Comparison of ENCODE assay signal across 26 cellular contexts in the genomic region with DNA sequence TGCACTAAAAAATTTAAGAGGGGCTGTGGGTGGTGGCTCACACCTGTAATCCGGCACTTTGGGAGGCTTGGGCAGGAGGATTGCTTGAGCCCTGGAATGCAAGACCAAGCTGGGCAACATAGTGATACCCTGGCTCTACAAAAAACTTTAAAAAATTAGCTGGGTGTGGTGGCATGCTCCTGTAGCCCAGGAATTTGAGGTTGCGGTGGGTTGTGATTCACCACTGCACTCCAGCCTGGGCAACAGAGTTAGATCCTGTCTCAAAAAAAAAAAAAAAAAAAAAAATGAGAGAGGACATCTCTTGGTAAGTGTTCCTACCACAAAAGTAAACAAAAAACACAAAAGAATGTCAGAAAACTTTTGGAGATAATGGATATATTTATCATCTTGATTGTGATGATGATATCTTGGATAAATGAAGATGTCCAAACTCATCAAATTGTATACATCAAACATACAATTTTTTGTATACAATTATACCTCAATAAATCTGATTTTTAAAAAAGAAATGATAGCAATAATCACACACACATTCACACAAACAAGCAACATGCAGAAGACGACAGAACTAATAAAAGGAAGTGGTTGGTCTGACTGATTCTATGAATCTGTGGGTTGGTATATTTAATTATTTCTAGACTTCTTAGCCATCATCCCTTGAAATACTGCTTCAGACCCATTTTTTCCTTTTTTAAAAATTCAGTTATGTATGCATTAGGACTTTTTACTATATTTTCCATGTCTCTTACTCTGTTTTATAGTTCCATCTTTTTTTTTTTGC.
"Had no signal": no experiment of that assay in that cellular context is flagged by ENCODE, and none has a peak within 500 bp of the region (broad histone marks: within the 10 kb centered on the region; RNA-seq: fewer than 3 reads in every experiment).

No MANE protein-coding gene starts in this region.

- H3K36me3 ChIP-seq: cardiac muscle cell, gastrocnemius medialis, right atrium auricular region, vagina had no signal

- H3K27ac ChIP-seq: cardiac muscle cell, coronary artery, dorsolateral prefrontal cortex, gastrocnemius medialis, hepatocyte, right atrium auricular region, vagina had no signal

- H3K4me1 ChIP-seq: gastrocnemius medialis, right atrium auricular region, vagina had no signal

- H3K9me3 ChIP-seq: gastrocnemius medialis, right atrium auricular region, vagina had no signal

- H3K27me3 ChIP-seq: cardiac muscle cell, dorsolateral prefrontal cortex, gastrocnemius medialis, hepatocyte, right atrium auricular region, vagina had no signal

- DNase-seq: activated B cell treated with CpG ODN at 0.5 μM for 24 hours; activated CD4-positive, alpha-beta T cell treated with anti-CD3 and anti-CD28 coated beads, Interleukin-2, amount 50 U/mL, for 1 hour; activated CD8-positive, alpha-beta T cell treated with anti-CD3 and anti-CD28 coated beads for 36 hours; activated gamma-delta T cell treated with Interleukin-2 at 50 U/mL for 16 hours; activated T-cell treated with anti-CD3 and anti-CD28 coated beads, Interleukin-2, amount 50 U/mL, for 4 hours; anterior cingulate cortex; dorsolateral prefrontal cortex; effector memory CD4-positive, alpha-beta T cell; gastrocnemius medialis; islet precursor cell; left ventricle myocardium superior; mucosa of descending colon; stimulated activated CD4-positive, alpha-beta T cell treated with anti-CD3 and anti-CD28 coated beads, Interleukin-1b, Interleukin-23, amount 100 ng/mL, for 48 hours; stimulated activated CD4-positive, alpha-beta T cell treated with anti-CD3 and anti-CD28 coated beads, Interleukin-4, amount 100 ng/mL, for 4 hours; stimulated activated CD8-positive, alpha-beta memory T cell treated with anti-CD3 and anti-CD28 coated beads, Interleukin-4, amount 100 ng/mL, for 48 hours; stimulated activated naive CD8-positive, alpha-beta T cell treated with anti-CD3 and anti-CD28 coated beads, Interleukin-15, amount 100 ng/mL, for 72 hours; substantia nigra had no signal

- ATAC-seq: activated CD8-positive, alpha-beta T cell treated with anti-CD3 and anti-CD28 coated beads for 36 hours; activated T-cell treated with anti-CD3 and anti-CD28 coated beads, Interleukin-2, amount 50 U/mL, for 4 hours; activated T-helper 17 cell treated with anti-CD3 and anti-CD28 coated beads, Interleukin-2, amount 50 U/mL, for 72 hours; gastrocnemius medialis; left ventricle myocardium superior; mucosa of descending colon; natural killer cell treated with Interleukin-12 subunit alpha and Interleukin-12 subunit beta and Interleukin-15 and Interleukin-18, amount 100 ng/mL, for 72 hours; stimulated activated memory B cell treated with anti-CD40 and anti-IgM and Interleukin-4, amounts not matched to agents 10 μg/mL and 1 μg/mL and 100 μg/mL, for 72 hours; stimulated activated naive CD8-positive, alpha-beta T cell treated with anti-CD3 and anti-CD28 coated beads, Interleukin-15, amount 100 ng/mL, for 72 hours had no signal

- H3K4me3 ChIP-seq: cardiac muscle cell, coronary artery, dorsolateral prefrontal cortex, gastrocnemius medialis, hepatocyte, mucosa of descending colon, right atrium auricular region, smooth muscle cell, vagina had no signal
